In the genomic region with DNA sequence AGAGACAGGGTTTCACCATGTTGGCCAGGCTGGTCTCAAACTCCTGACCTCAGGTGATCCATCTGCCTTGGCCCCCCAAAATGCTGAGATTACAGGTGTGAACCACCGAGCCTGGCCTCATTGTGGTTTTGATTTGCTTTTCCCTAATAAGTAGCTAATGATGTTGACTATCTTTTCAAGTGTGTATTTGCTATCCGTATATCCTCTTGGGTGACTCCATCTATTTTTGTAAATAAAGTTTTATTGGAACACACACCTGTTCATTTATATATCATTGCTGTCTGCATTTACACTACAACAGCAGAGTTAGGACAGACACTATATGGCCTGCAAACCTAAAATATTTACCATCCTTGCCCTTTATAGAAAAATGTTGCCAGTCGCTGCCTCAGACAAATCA, we compare ENCODE assay signal across 7 cellular contexts. TPM values are rescaled to one million over a fixed set of nuclear protein-coding genes. Genes with fewer than 3 reads are reported as not detected.
"Had no signal": no experiment of that assay in that cellular context is flagged by ENCODE, and none has a peak within 500 bp of the region (broad histone marks: within the 10 kb centered on the region; RNA-seq: fewer than 3 reads in every experiment).

No MANE protein-coding gene starts in this region.

- FAIRE-seq: HTR-8/SVneo had no signal

- H3K27ac ChIP-seq: HL-60, KMS-11 had no signal

- H3K4me2 ChIP-seq: KMS-11 had no signal

- H3K9ac ChIP-seq: KMS-11 had no signal

- DNase-seq: IMR-90, KBM-7, KG1 had no signal

RNA-seq across cellular contexts. Expression of a gene that starts 13.7 kb away (rescaled TPM):
- total RNA-seq: HT-29, IMR-90 had no signal
- polyA plus RNA-seq: IMR-90 had no signal
